Comparison of ENCODE assay signal across 8 cellular contexts in genomic region chr16:31869511-31870201, GRCh38. TPM values are rescaled to one million over a fixed set of nuclear protein-coding genes. Genes with fewer than 3 reads are reported as not detected.
DNase-seq lines count a peak whose midpoint lies in the region; ATAC-seq, FAIRE-seq and TF ChIP-seq lines count a peak whose summit lies in the region.

No MANE protein-coding gene starts in this region.

- peak overlapping the region; percentile 71 for H3K4me2 ChIP-seq in astrocyte (ENCODE audit: low read length)

- H3K9me3 Mint-ChIP-seq in astrocyte (ENCODE audit: unreplicated experiment): no peaks in the 10 kb centered on the region

- no peak overlapping the region for H3K4me3 Mint-ChIP-seq in astrocyte (ENCODE audit: unreplicated experiment)

- H3K9ac ChIP-seq in astrocyte (ENCODE audit: low read length): no peak overlapping the region

- H3K36me3 Mint-ChIP-seq in astrocyte (ENCODE audit: low read depth, unreplicated experiment): no peaks in the 10 kb centered on the region

- peak overlapping the region; percentile 18 for H2AFZ ChIP-seq in astrocyte (ENCODE audit: low read depth, low read length)

- DNase-seq in HL-60 (ENCODE audit: low read depth in 1 of 2, low spot score in 1 of 2) (peak; percentile 96 to 97), T follicular helper cell (ENCODE audit: low read depth) (peak; percentile 77), astrocyte (ENCODE audit: low read depth) (peak; percentile 76), inferior parietal cortex (ENCODE audit: extremely low spot score) (no peak)
- peak; percentile 74 for DNase-seq in stimulated activated CD8-positive, alpha-beta memory T cell treated with anti-CD3 and anti-CD28 coated beads, Interleukin-4, amount 100 ng/mL, for 48 hours

- no peak overlapping the region for H3K4me3 ChIP-seq in HL-60 (replicated peaks; ENCODE audit: insufficient read depth, low read length)
- no peak overlapping the region for H3K4me3 ChIP-seq in astrocyte (ENCODE audit: insufficient read depth, low read depth, low read length)

- no peaks in the 10 kb centered on the region for H3K27me3 ChIP-seq in HL-60 (ENCODE audit: insufficient read depth, poor library complexity, severe bottlenecking)
- H3K27me3 ChIP-seq in astrocyte (ENCODE audit: insufficient read depth, low read length): no peaks in the 10 kb centered on the region
- H3K27me3 ChIP-seq in layer of hippocampus (ENCODE audit: control insufficient read depth, insufficient read depth, low read length): no peaks in the 10 kb centered on the region

- H3K4me1 ChIP-seq in astrocyte (ENCODE audit: insufficient read depth, low read length): peaks cover 10% of the 10 kb centered on the region

- no peaks in the 10 kb centered on the region for H3K9me3 ChIP-seq in astrocyte (ENCODE audit: insufficient read depth, low read depth, low read length)

- H3K4me1 Mint-ChIP-seq in astrocyte (ENCODE audit: low read depth, unreplicated experiment): peaks cover 5% of the 10 kb centered on the region

- ATAC-seq in GM18519 (IDR thresholded peaks at IDR 0.05; ENCODE audit: low FRiP score, unreplicated experiment) (peak; percentile 39), GM18517 (IDR thresholded peaks at IDR 0.05; ENCODE audit: unreplicated experiment) (no peak)

- H3K27ac ChIP-seq in HL-60 (replicated peaks) (peak overlapping the region; percentile 85), astrocyte (ENCODE audit: low read depth, low read length) (peak overlapping the region; percentile 23), layer of hippocampus (ENCODE audit: low read depth, low read length) (peak overlapping the region; percentile 53)

- peaks cover 5% of the 10 kb centered on the region for H4K20me1 ChIP-seq in astrocyte (ENCODE audit: insufficient read depth, low read length)

- peaks cover 11% of the 10 kb centered on the region for H3K79me2 ChIP-seq in astrocyte (ENCODE audit: insufficient read depth, low read length)

- TF ChIP-seq CTCF in HL-60 (IDR thresholded peaks at IDR 0.05; ENCODE audit: insufficient read depth, low read length) (no peak), astrocyte (IDR thresholded peaks at IDR 0.05; ENCODE audit: insufficient read depth, low read depth, low read length) (no peak)

- H3K27ac Mint-ChIP-seq in astrocyte (ENCODE audit: unreplicated experiment): peak overlapping the region; percentile 4

- FAIRE-seq in astrocyte (lab: Jason Lieb, UNC): peak; percentile 81

- peaks cover 15% of the 10 kb centered on the region for H3K27me3 Mint-ChIP-seq in astrocyte (ENCODE audit: low read depth, unreplicated experiment)

- H3K36me3 ChIP-seq in astrocyte (ENCODE audit: insufficient read depth, low read length): no peaks in the 10 kb centered on the region

RNA-seq across cellular contexts. Expression of gene ZNF267, which starts 4.0 kb away (rescaled TPM):
- 16.5 and 19.6 TPM in 2 replicates for total RNA-seq in astrocyte

Comparison
In these comparisons a context has a peak if more than half of its experiments do, and no peak if none do; other contexts are left out.
1. H3K27ac ChIP-seq: peak in every context shown above with its lines; median percentile 85 in HL-60; 53 in layer of hippocampus; 23 in astrocyte.